Comparison of ENCODE assay signal across 17 cellular contexts in the genomic region with DNA sequence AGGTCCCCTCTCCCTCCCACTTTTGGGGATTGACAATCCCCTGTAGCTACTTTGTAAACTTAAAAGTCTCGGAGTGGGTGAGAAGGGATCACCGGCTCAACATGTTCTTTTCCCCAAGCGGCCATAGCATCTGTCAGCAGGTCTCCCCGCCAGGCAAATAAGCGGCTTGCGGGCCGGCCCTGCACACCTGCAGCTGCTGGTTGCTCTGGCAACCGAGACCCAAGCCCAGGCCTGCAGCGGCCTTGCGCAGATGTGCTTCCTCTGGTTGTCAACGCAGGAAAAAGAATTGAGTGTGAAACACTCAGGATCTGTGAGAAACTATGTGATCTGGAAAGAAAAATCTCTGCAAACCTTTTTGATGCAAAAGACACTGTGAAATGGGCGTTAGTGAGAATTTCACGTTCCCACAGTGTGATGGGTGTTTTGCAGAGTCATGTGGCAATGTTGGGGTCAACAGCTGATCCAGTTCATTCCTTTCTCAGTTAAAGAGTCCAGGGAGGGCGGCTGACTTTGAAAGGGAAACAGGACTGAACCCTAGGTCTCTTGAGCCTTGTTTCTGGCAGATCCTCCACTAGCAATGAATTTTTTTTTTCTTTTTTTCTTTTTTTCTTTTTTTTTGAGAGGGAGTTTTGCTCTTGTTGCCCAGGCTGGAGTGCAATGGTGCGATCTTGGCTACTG. TPM values are rescaled to one million over a fixed set of nuclear protein-coding genes. Genes with fewer than 3 reads are reported as not detected.
DNase-seq lines count a peak whose midpoint lies in the region; ATAC-seq and TF ChIP-seq lines count a peak whose summit lies in the region.
"Had no signal": no experiment of that assay in that cellular context is flagged by ENCODE, and none has a peak within 500 bp of the region (broad histone marks: within the 10 kb centered on the region; RNA-seq: fewer than 3 reads in every experiment).

No MANE protein-coding gene starts in this region.

- H3K27ac Mint-ChIP-seq in activated B cell treated with CpG ODN at 0.5 μM for 24 hours, result peak overlapping the region; percentile 73
- no peak overlapping the region for H3K27ac Mint-ChIP-seq in MCF 10A (ENCODE audit: low read depth, unreplicated experiment)
- H3K27ac Mint-ChIP-seq: stimulated activated naive B cell treated with anti-CD40 and anti-IgM and Interleukin-4, amounts not matched to agents 10 μg/mL and 1 μg/mL and 100 μg/mL, for 72 hours; T-helper 1 cell treated with Interleukin-12 subunit alpha and Interleukin-12 subunit beta and Interleukin-4 antibody, amounts not matched to agents 30 μg/mL and 1 μg/mL, for 36 hours had no signal

- H3K4me1 Mint-ChIP-seq in activated B cell treated with CpG ODN at 0.5 μM for 24 hours, result peaks cover 33% of the 10 kb centered on the region
- H3K4me1 Mint-ChIP-seq in MCF 10A (ENCODE audit: insufficient read depth, unreplicated experiment), result peaks cover 29% of the 10 kb centered on the region

- H3K4me3 ChIP-seq in BLaER1 treated with 17β-estradiol and CSF1 and Interleukin-3, amounts not matched to agents 10 nM and 100 nM, result no peak overlapping the region
- no peak overlapping the region for H3K4me3 ChIP-seq in H7 (ENCODE audit: insufficient read depth, low read depth, low read length)
- no peak overlapping the region for H3K4me3 ChIP-seq in stomach
- H3K4me3 ChIP-seq: MG63, Peyer's patch had no signal

- POLR2A ChIA-PET in activated B cell treated with CpG ODN at 0.5 μM for 24 hours (lab: Charles Lee), result interaction anchor here (0.6 to 1.3 kb wide), 3 partner anchors 61 to 683 kb away, joined by 3 to 4 read pairs (median 3); a partner anchor contains a TSS
- POLR2A ChIA-PET in MCF 10A (lab: Yijun Ruan, JAX), result interaction anchor here (0.9 to 1.6 kb wide), 3 partner anchors 8 to 29 kb away, joined by 3 to 6 read pairs (median 3); a partner anchor contains a TSS

- peak overlapping the region; percentile 24 for H3K4me3 Mint-ChIP-seq in activated B cell treated with CpG ODN at 0.5 μM for 24 hours
- no peak overlapping the region for H3K4me3 Mint-ChIP-seq in MCF 10A (ENCODE audit: unreplicated experiment)
- H3K4me3 Mint-ChIP-seq: stimulated activated naive B cell treated with anti-CD40 and anti-IgM and Interleukin-4, amounts not matched to agents 10 μg/mL and 1 μg/mL and 100 μg/mL, for 72 hours; T-helper 1 cell treated with Interleukin-12 subunit alpha and Interleukin-12 subunit beta and Interleukin-4 antibody, amounts not matched to agents 30 μg/mL and 1 μg/mL, for 36 hours had no signal

- 61 to 78% (median 77%) methylated on average over 15 of the region's 15 CpGs for WGBS in stomach, 5 donors

- peak overlapping the region in 2 of 11 experiments; percentile 15 to 32; a peak in 3 of 22 replicates for H3K27ac ChIP-seq in BLaER1 treated with 17β-estradiol and CSF1 and Interleukin-3, amounts not matched to agents 10 nM and 100 nM
- no peak overlapping the region for H3K27ac ChIP-seq in stomach
- H3K27ac ChIP-seq: Peyer's patch had no signal

- 0 out of 22 replicates have a peak, but pooled peaks cover 0 to 2% (median 0%) of the 10 kb centered on the region in 11 experiments for H4K20me1 ChIP-seq in BLaER1 treated with 17β-estradiol and CSF1 and Interleukin-3, amounts not matched to agents 10 nM and 100 nM

- intact Hi-C loops in activated B cell treated with CpG ODN at 0.5 μM for 24 hours (cut with micrococcal nuclease) (loop anchor here (5.0 to 10.0 kb wide), 2 partner anchors 65 to 503 kb away; a partner anchor contains a TSS), stomach (cut with DNase I; ENCODE audit: low total_unique reads) (loop anchor here (10.0 kb wide), 1 partner anchor 315 kb away; no protein-coding TSS in a partner anchor), MCF 10A (cut with micrococcal nuclease) (loop anchor here (5.0 kb wide), 1 partner anchor 227 kb away; a partner anchor contains a TSS)

- TF ChIP-seq POLR2A in stomach (IDR thresholded peaks at IDR 0.05), result no peak

- H3K9me3 Mint-ChIP-seq in activated B cell treated with CpG ODN at 0.5 μM for 24 hours (no peaks in the 10 kb centered on the region), MCF 10A (ENCODE audit: unreplicated experiment) (no peaks in the 10 kb centered on the region)
- H3K9me3 Mint-ChIP-seq: T-helper 1 cell treated with Interleukin-12 subunit alpha and Interleukin-12 subunit beta and Interleukin-4 antibody, amounts not matched to agents 30 μg/mL and 1 μg/mL, for 36 hours had no signal

- H3K4me1 ChIP-seq in BLaER1 treated with 17β-estradiol and CSF1 and Interleukin-3, amounts not matched to agents 10 nM and 100 nM, result peaks cover 6 to 63% (median 29%) of the 10 kb centered on the region in 10 experiments; a peak in 17 of 20 replicates
- H3K4me1 ChIP-seq in stomach, result peaks cover 9 to 15% (median 10%) of the 10 kb centered on the region in 4 donors

- H3K4me2 ChIP-seq in BLaER1 treated with 17β-estradiol and CSF1 and Interleukin-3, amounts not matched to agents 10 nM and 100 nM, result peak overlapping the region in 9 of 11 experiments; percentile 21 to 76 (median 57); a peak in 18 of 22 replicates

- H3K27me3 Mint-ChIP-seq in activated B cell treated with CpG ODN at 0.5 μM for 24 hours (peaks cover 3% of the 10 kb centered on the region), MCF 10A (ENCODE audit: insufficient read depth, unreplicated experiment) (no peaks in the 10 kb centered on the region)

- H3K9ac ChIP-seq in BLaER1 treated with 17β-estradiol and CSF1 and Interleukin-3, amounts not matched to agents 10 nM and 100 nM, result peak overlapping the region in 3 of 11 experiments; percentile 10 to 32 (median 10); a peak in 4 of 22 replicates

- CTCF ChIA-PET in activated B cell treated with CpG ODN at 0.5 μM for 24 hours (lab: Charles Lee), result interaction anchor here (0.6 to 1.2 kb wide), 2 partner anchors 84 to 316 kb away, joined by 3 to 5 read pairs; no protein-coding TSS in a partner anchor
- CTCF ChIA-PET in MCF 10A (lab: Yijun Ruan, JAX), result interaction anchor here (0.5 to 5.9 kb wide), 10 partner anchors 9 to 646 kb away, joined by 3 to 60 read pairs (median 4); no protein-coding TSS in a partner anchor

- no peaks in the 10 kb centered on the region for H3K9me3 ChIP-seq in BLaER1 treated with 17β-estradiol and CSF1 and Interleukin-3, amounts not matched to agents 10 nM and 100 nM (replicated peaks in 1 of 11)
- no peaks in the 10 kb centered on the region for H3K9me3 ChIP-seq in stomach
- H3K9me3 ChIP-seq: MG63, Peyer's patch had no signal

- no peak for TF ChIP-seq EP300 in stomach (IDR thresholded peaks at IDR 0.05)

- H3K27me3 ChIP-seq in BLaER1 treated with 17β-estradiol and CSF1 and Interleukin-3, amounts not matched to agents 10 nM and 100 nM, result no peaks in the 10 kb centered on the region
- H3K27me3 ChIP-seq in H7 (ENCODE audit: control insufficient read depth, insufficient read depth, low read length), result no peaks in the 10 kb centered on the region
- H3K27me3 ChIP-seq in stomach, result no peaks in the 10 kb centered on the region
- H3K27me3 ChIP-seq: MG63, Peyer's patch had no signal

- no TSS peak for BruUV-seq in MCF 10A (replicated peaks; lab: Mats Ljungman, UMichigan)

- H3K36me3 Mint-ChIP-seq in activated B cell treated with CpG ODN at 0.5 μM for 24 hours (ENCODE audit: low read depth), result no peaks in the 10 kb centered on the region
- peaks cover 11% of the 10 kb centered on the region for H3K36me3 Mint-ChIP-seq in MCF 10A (ENCODE audit: insufficient read depth, unreplicated experiment)

- no peak for TF ChIP-seq CTCF in activated B cell treated with CpG ODN at 0.5 μM for 24 hours (IDR thresholded peaks at IDR 0.05)
- TF ChIP-seq CTCF in stomach (IDR thresholded peaks at IDR 0.05), result no peak
- TF ChIP-seq CTCF in MCF 10A (IDR thresholded peaks at IDR 0.05; ENCODE audit: unreplicated experiment), result no peak

- peaks cover 0 to 4% (median 0%) of the 10 kb centered on the region in 11 experiments; a peak in 2 of 22 replicates for H3K36me3 ChIP-seq in BLaER1 treated with 17β-estradiol and CSF1 and Interleukin-3, amounts not matched to agents 10 nM and 100 nM
- H3K36me3 ChIP-seq in H7 (replicated peaks; ENCODE audit: control insufficient read depth, insufficient read depth, low read length), result no peaks in the 10 kb centered on the region
- H3K36me3 ChIP-seq in stomach, result no peaks in the 10 kb centered on the region
- H3K36me3 ChIP-seq: MG63, Peyer's patch had no signal

- peak; percentile 69 for ATAC-seq in activated B cell treated with CpG ODN at 0.5 μM for 24 hours (ENCODE audit: low read depth)
- ATAC-seq: stimulated activated naive B cell treated with anti-CD40 and anti-IgM and Interleukin-4, amounts not matched to agents 10 μg/mL and 1 μg/mL and 100 μg/mL, for 72 hours had no signal

- peak; percentile 85 for DNase-seq in H7
- DNase-seq in activated B cell treated with CpG ODN at 0.5 μM for 24 hours, result peak; percentile 55
- DNase-seq in left kidney (ENCODE audit: low read depth, low spot score), result peak; percentile 20
- no peak for DNase-seq in mesenteric fat pad (ENCODE audit: low spot score)
- DNase-seq in stomach, result no peak
- no peak for DNase-seq in NCI-H2107 (lab: John Stamatoyannopoulos, UW)
- no peak for DNase-seq in MCF 10A (ENCODE audit: unreplicated experiment)
- DNase-seq: activated CD4-positive, alpha-beta T cell treated with anti-CD3 and anti-CD28 coated beads for 4 hours; activated effector memory CD4-positive, alpha-beta T cell treated with Interleukin-2 at 50 U/mL for 16 hours; C1 segment of cervical spinal cord; effector CD4-positive, alpha-beta T cell; MG63; NCI-H226; stimulated activated naive B cell treated with anti-CD40 and anti-IgM and Interleukin-4, amounts not matched to agents 10 μg/mL and 1 μg/mL and 100 μg/mL, for 72 hours had no signal

RNA-seq across cellular contexts. Expression of a gene that starts 28.4 kb away (rescaled TPM):
- 172 and 214 TPM in 2 replicates for total RNA-seq in H7 (2014; rRNA removed; shearing (Covaris generic))
- 80.6 and 82.7 TPM in 2 replicates for total RNA-seq in activated B cell treated with CpG ODN at 0.5 μM for 24 hours
- total RNA-seq in mesenteric fat pad, result 107 TPM
- total RNA-seq in stomach, result 100 to 1,000 TPM in 1 of 5 donors, 10 to 100 TPM in 4; 21.4 to 145 (median 51.9) TPM
- 100 to 1,000 TPM in 1 of 3 donors, 10 to 100 TPM in 2; 63.4 to 102 (median 72.9) TPM for polyA plus RNA-seq in stomach
- total RNA-seq in MCF 10A (2022), result 309 and 339 TPM in 2 replicates

Comparison
In these comparisons a context has a peak if more than half of its experiments do, and no peak if none do; other contexts are left out.
1. DNase-seq: peak in H7 (single experiment), activated B cell treated with CpG ODN at 0.5 μM for 24 hours (single experiment) and left kidney (single experiment); none in mesenteric fat pad (single experiment), stomach (single experiment), NCI-H2107 (single experiment) and MCF 10A (single experiment).